34 cellular contexts compared by ENCODE assay signal in genomic region chr6:23111984-23112383, GRCh38.
DNase-seq lines count a peak whose midpoint lies in the region; ATAC-seq and TF ChIP-seq lines count a peak whose summit lies in the region.
"Had no signal": no experiment of that assay in that cellular context is flagged by ENCODE, and none has a peak within 500 bp of the region (broad histone marks: within the 10 kb centered on the region; RNA-seq: fewer than 3 reads in every experiment).

No MANE protein-coding gene starts in this region.

- no peaks in the 10 kb centered on the region for H3K27me3 ChIP-seq in AG04450 (ENCODE audit: control insufficient read depth, insufficient read depth, low read length)
- H3K27me3 ChIP-seq: BE2C, gastrocnemius medialis, pancreas, SJCRH30, upper lobe of left lung had no signal

- H3K36me3 Mint-ChIP-seq in WTC11 (peaks cover 47% of the 10 kb centered on the region), glutamatergic neuron (ENCODE audit: unreplicated experiment) (peaks cover 29% of the 10 kb centered on the region)
- H3K36me3 Mint-ChIP-seq: activated naive CD4-positive, alpha-beta T cell treated with anti-CD3 and anti-CD28 coated beads, Interleukin-2, amount 50 U/mL, for 24 hours had no signal

- H3K4me3 Mint-ChIP-seq in WTC11: no peak overlapping the region
- H3K4me3 Mint-ChIP-seq in glutamatergic neuron (ENCODE audit: unreplicated experiment): no peak overlapping the region
- H3K4me3 Mint-ChIP-seq: activated naive CD4-positive, alpha-beta T cell treated with anti-CD3 and anti-CD28 coated beads, Interleukin-2, amount 50 U/mL, for 24 hours; effector memory CD8-positive, alpha-beta T cell; natural killer cell treated with Interleukin-12 subunit alpha and Interleukin-12 subunit beta and Interleukin-15 and Interleukin-18, amount 100 ng/mL, for 72 hours had no signal

- H3K4me1 Mint-ChIP-seq in WTC11 (no peaks in the 10 kb centered on the region), glutamatergic neuron (ENCODE audit: low read depth, unreplicated experiment) (no peaks in the 10 kb centered on the region)
- H3K4me1 Mint-ChIP-seq: activated naive CD4-positive, alpha-beta T cell treated with anti-CD3 and anti-CD28 coated beads, Interleukin-2, amount 50 U/mL, for 24 hours had no signal

- CTCF ChIA-PET in AG04450 (lab: Charles Lee): no interaction called here
- CTCF ChIA-PET in WTC11 (lab: Charles Lee): no interaction called here

- H3K27ac ChIP-seq in AG04450 (ENCODE audit: low read depth, low read length): no peak overlapping the region
- H3K27ac ChIP-seq: gastrocnemius medialis, pancreas, SJCRH30, upper lobe of left lung, VCaP had no signal

- H3K9me3 Mint-ChIP-seq in WTC11 (peaks cover 73% of the 10 kb centered on the region), glutamatergic neuron (ENCODE audit: unreplicated experiment) (no peaks in the 10 kb centered on the region)

- DNase-seq in AG04450 (ENCODE audit: low read depth, low spot score): peak; percentile 11
- DNase-seq in GM04503 (ENCODE audit: low read depth): peak; percentile 67
- DNase-seq in amniotic epithelial cell (ENCODE audit: low read depth): peak; percentile 7
- DNase-seq in fibroblast of villous mesenchyme (ENCODE audit: low read depth): peak; percentile 54
- DNase-seq in germinal center (ENCODE audit: low spot score): no peak
- DNase-seq in NCI-H446 treated with DMSO at 0.1 percent for 48 hours (lab: John Stamatoyannopoulos, UW): no peak
- no peak for DNase-seq in WTC11 (ENCODE audit: low spot score)
- no peak for DNase-seq in glutamatergic neuron
- DNase-seq: 8988T; activated CD4-positive, alpha-beta T cell treated with anti-CD3 and anti-CD28 coated beads for 48 hours; anterior cingulate cortex; BE2C; caudate nucleus; cortex of kidney; effector memory CD8-positive, alpha-beta T cell; erythroblast; gastrocnemius medialis; hypothalamus; Kasumi-1; left colon; MV-4-11; NCI-H146; NCI-H82; pancreas; SJCRH30; small intestine; stimulated activated naive CD4-positive, alpha-beta T cell; T1000; upper lobe of left lung had no signal

- H3K4me3 ChIP-seq in AG04450 (ENCODE audit: low read depth, low read length) (no peak overlapping the region), fibroblast of villous mesenchyme (ENCODE audit: low read depth, low read length) (no peak overlapping the region)
- H3K4me3 ChIP-seq: gastrocnemius medialis, pancreas, SJCRH30, upper lobe of left lung had no signal

- POLR2A ChIA-PET in AG04450 (lab: Yijun Ruan, JAX): no interaction called here
- POLR2A ChIA-PET in WTC11 (lab: Charles Lee): no interaction called here

- H3K27ac Mint-ChIP-seq in WTC11 (no peak overlapping the region), glutamatergic neuron (ENCODE audit: unreplicated experiment) (no peak overlapping the region)
- H3K27ac Mint-ChIP-seq: activated naive CD4-positive, alpha-beta T cell treated with anti-CD3 and anti-CD28 coated beads, Interleukin-2, amount 50 U/mL, for 24 hours; effector memory CD8-positive, alpha-beta T cell; natural killer cell treated with Interleukin-12 subunit alpha and Interleukin-12 subunit beta and Interleukin-15 and Interleukin-18, amount 100 ng/mL, for 72 hours had no signal

- no peak for TF ChIP-seq CTCF in AG04450 (IDR thresholded peaks at IDR 0.05; ENCODE audit: low read depth, low read length)
- TF ChIP-seq CTCF in fibroblast of villous mesenchyme (IDR thresholded peaks at IDR 0.05; ENCODE audit: insufficient read depth, low read depth, low read length): no peak
- no peak for TF ChIP-seq CTCF in WTC11 (IDR thresholded peaks at IDR 0.05)
- TF ChIP-seq CTCF in glutamatergic neuron (IDR thresholded peaks at IDR 0.05; ENCODE audit: partially characterized antibody, unreplicated experiment): no peak

- H3K9me3 ChIP-seq in AG04450 (ENCODE audit: control insufficient read depth, insufficient read depth, low read length): peaks cover 11% of the 10 kb centered on the region; the same call in 1 of the 2 replicates
- H3K9me3 ChIP-seq: gastrocnemius medialis, pancreas, SJCRH30 had no signal

- ATAC-seq in WTC11: no peak
- ATAC-seq: effector memory CD8-positive, alpha-beta T cell; gastrocnemius medialis; HCT116; HepG2; left colon; natural killer cell treated with Interleukin-12 subunit alpha and Interleukin-12 subunit beta and Interleukin-15 and Interleukin-18, amount 100 ng/mL, for 72 hours; pancreas had no signal

- H3K27me3 Mint-ChIP-seq in WTC11 (ENCODE audit: low read depth) (no peaks in the 10 kb centered on the region), glutamatergic neuron (ENCODE audit: unreplicated experiment) (no peaks in the 10 kb centered on the region)
- H3K27me3 Mint-ChIP-seq: activated naive CD4-positive, alpha-beta T cell treated with anti-CD3 and anti-CD28 coated beads, Interleukin-2, amount 50 U/mL, for 24 hours; effector memory CD8-positive, alpha-beta T cell; natural killer cell treated with Interleukin-12 subunit alpha and Interleukin-12 subunit beta and Interleukin-15 and Interleukin-18, amount 100 ng/mL, for 72 hours had no signal

TF ChIP-seq in WTC11, 78 proteins besides CTCF, POLR2A, EP300 and RAD21 (continues in another document):
- TF ChIP-seq SMAD4 (CRISPR knock-in tag; IDR thresholded peaks at IDR 0.05) (no peak), ZNF281 (CRISPR knock-in tag; IDR thresholded peaks at IDR 0.05) (no peak), NFE2L1 (CRISPR knock-in tag; IDR thresholded peaks at IDR 0.05) (no peak), JUN (CRISPR knock-in tag; IDR thresholded peaks at IDR 0.05) (no peak), CDX4 (CRISPR knock-in tag; IDR thresholded peaks at IDR 0.05; ENCODE audit: borderline replicate concordance) (no peak), ZSCAN18 (CRISPR knock-in tag; IDR thresholded peaks at IDR 0.05) (no peak), FOXK1 (CRISPR knock-in tag; IDR thresholded peaks at IDR 0.05) (no peak), FOXP1 (CRISPR knock-in tag; IDR thresholded peaks at IDR 0.05; ENCODE audit: borderline replicate concordance) (no peak), CREM (CRISPR knock-in tag; IDR thresholded peaks at IDR 0.05) (no peak), SOX15 (CRISPR knock-in tag; IDR thresholded peaks at IDR 0.05) (no peak)

Comparison
In these comparisons a context has a peak if more than half of its experiments do, and no peak if none do; other contexts are left out.
1. DNase-seq: peak in AG04450 (single experiment), GM04503 (single experiment), amniotic epithelial cell (single experiment) and fibroblast of villous mesenchyme (single experiment); none in germinal center (single experiment), NCI-H446 treated with DMSO at 0.1 percent for 48 hours (single experiment), WTC11 (single experiment) and glutamatergic neuron (single experiment).